9 cellular contexts compared by ENCODE assay signal in genomic region chr12:120760349-120761245, GRCh38. TPM values are rescaled to one million over a fixed set of nuclear protein-coding genes. Genes with fewer than 3 reads are reported as not detected.
A peak's percentile ranks its signal among the peaks of the same experiment; 100 is the strongest.
DNase-seq lines count a peak whose midpoint lies in the region; ATAC-seq and TF ChIP-seq lines count a peak whose summit lies in the region.
"Had no signal": no experiment of that assay in that cellular context is flagged by ENCODE, and none has a peak within 500 bp of the region (broad histone marks: within the 10 kb centered on the region; RNA-seq: fewer than 3 reads in every experiment).

No MANE protein-coding gene starts in this region.

- peak overlapping the region; percentile 7 for H3K4me3 Mint-ChIP-seq in activated CD4-positive, alpha-beta T cell treated with anti-CD3 and anti-CD28 coated beads, Interleukin-2, amount 10 ng/mL, durations not matched to agents 24 days and 14 days
- no peak overlapping the region for H3K4me3 Mint-ChIP-seq in activated CD8-positive, alpha-beta T cell treated with anti-CD3 and anti-CD28 coated beads for 36 hours

- ATAC-seq in activated CD8-positive, alpha-beta T cell treated with anti-CD3 and anti-CD28 coated beads for 36 hours, result peak; percentile 13
- no peak for ATAC-seq in heart left ventricle
- ATAC-seq in GM18520 (IDR thresholded peaks at IDR 0.05; ENCODE audit: unreplicated experiment), result no peak
- ATAC-seq in HG03432 (IDR thresholded peaks at IDR 0.05; ENCODE audit: unreplicated experiment), result no peak

- intact Hi-C loops in activated CD4-positive, alpha-beta T cell treated with anti-CD3 and anti-CD28 coated beads, Interleukin-2, amount 10 ng/mL, durations not matched to agents 24 days and 14 days (cut with micrococcal nuclease), result no loop called here
- intact Hi-C loops in activated CD8-positive, alpha-beta T cell treated with anti-CD3 and anti-CD28 coated beads for 36 hours (cut with micrococcal nuclease), result no loop called here
- intact Hi-C loops in heart left ventricle (cut with DNase I), result loop anchor here in 3 of 10 donors (10.0 kb wide), 2 partner anchors 74 to 144 kb away; partner anchors contain the start of gene SPPL3 (in 2 of the 3)

- POLR2A ChIA-PET in activated CD8-positive, alpha-beta T cell treated with anti-CD3 and anti-CD28 coated beads for 36 hours (lab: Charles Lee), result no interaction called here
- POLR2A ChIA-PET in GM10248 (lab: Yijun Ruan, JAX), result no interaction called here

- no peak for TF ChIP-seq POLR2A in heart left ventricle (IDR thresholded peaks at IDR 0.05)

- H3K27ac Mint-ChIP-seq in activated CD4-positive, alpha-beta T cell treated with anti-CD3 and anti-CD28 coated beads, Interleukin-2, amount 10 ng/mL, durations not matched to agents 24 days and 14 days, result peak overlapping the region; percentile 34
- H3K27ac Mint-ChIP-seq in activated CD8-positive, alpha-beta T cell treated with anti-CD3 and anti-CD28 coated beads for 36 hours, result no peak overlapping the region

- no peaks in the 10 kb centered on the region for H3K27me3 Mint-ChIP-seq in activated CD4-positive, alpha-beta T cell treated with anti-CD3 and anti-CD28 coated beads, Interleukin-2, amount 10 ng/mL, durations not matched to agents 24 days and 14 days
- H3K27me3 Mint-ChIP-seq in activated CD8-positive, alpha-beta T cell treated with anti-CD3 and anti-CD28 coated beads for 36 hours, result no peaks in the 10 kb centered on the region

- H3K4me3 ChIP-seq in heart left ventricle (no peak overlapping the region), skeletal muscle tissue (ENCODE audit: low read length in 3 of 3) (peak overlapping the region; percentile 50 to 71 (median 66))

- peaks cover 0 to 21% (median 10%) of the 10 kb centered on the region in 12 donors for H3K4me1 ChIP-seq in heart left ventricle
- H3K4me1 ChIP-seq in skeletal muscle tissue (ENCODE audit: control insufficient read depth in 3 of 3, insufficient read depth in 3 of 3, low read length in 3 of 3), result peaks cover 35 to 56% (median 45%) of the 10 kb centered on the region in 3 donors

- H3K9me3 ChIP-seq in heart left ventricle (no peaks in the 10 kb centered on the region), skeletal muscle tissue (ENCODE audit: control insufficient read depth in 3 of 3, low read length in 3 of 3) (no peaks in the 10 kb centered on the region)

- peaks cover 0 to 45% (median 28%) of the 10 kb centered on the region in 9 donors for H3K36me3 ChIP-seq in heart left ventricle
- peaks cover 12 to 18% (median 13%) of the 10 kb centered on the region in 3 donors for H3K36me3 ChIP-seq in skeletal muscle tissue (ENCODE audit: control insufficient read depth in 3 of 3, insufficient read depth in 3 of 3, low read length in 3 of 3)

- no peak for TF ChIP-seq CTCF in activated CD8-positive, alpha-beta T cell treated with anti-CD3 and anti-CD28 coated beads for 36 hours (IDR thresholded peaks at IDR 0.05)
- TF ChIP-seq CTCF in heart left ventricle (IDR thresholded peaks at IDR 0.05), result no peak
- TF ChIP-seq CTCF in GM10248 (IDR thresholded peaks at IDR 0.05; ENCODE audit: control extremely low read depth, extremely low read depth, low read depth, missing control alignments), result no peak

- H3K36me3 Mint-ChIP-seq in activated CD4-positive, alpha-beta T cell treated with anti-CD3 and anti-CD28 coated beads, Interleukin-2, amount 10 ng/mL, durations not matched to agents 24 days and 14 days (ENCODE audit: low read depth), result peaks cover 16% of the 10 kb centered on the region
- H3K36me3 Mint-ChIP-seq in activated CD8-positive, alpha-beta T cell treated with anti-CD3 and anti-CD28 coated beads for 36 hours (ENCODE audit: low read depth), result peaks cover 7% of the 10 kb centered on the region

- H3K27ac ChIP-seq in heart left ventricle (peak overlapping the region in 10 of 12 donors; percentile 55 to 86 (median 73)), skeletal muscle tissue (ENCODE audit: low read depth, low read length) (peak overlapping the region; percentile 87)

- H3K9ac ChIP-seq in skeletal muscle tissue (ENCODE audit: low read depth in 1 of 3, low read length in 3 of 3), result peak overlapping the region; percentile 18 to 85 (median 71)

- H3K27me3 ChIP-seq in heart left ventricle (no peaks in the 10 kb centered on the region), skeletal muscle tissue (ENCODE audit: control insufficient read depth in 3 of 3, insufficient read depth in 3 of 3, low read length in 3 of 3) (no peaks in the 10 kb centered on the region)

- CTCF ChIA-PET in activated CD8-positive, alpha-beta T cell treated with anti-CD3 and anti-CD28 coated beads for 36 hours (lab: Charles Lee), result no interaction called here
- CTCF ChIA-PET in GM10248 (lab: Yijun Ruan, JAX), result no interaction called here

- DNase-seq in activated CD4-positive, alpha-beta T cell treated with anti-CD3 and anti-CD28 coated beads, Interleukin-2, amount 10 ng/mL, durations not matched to agents 24 days and 14 days, result peak; percentile 74
- no peak for DNase-seq in activated CD4-positive, alpha-beta T cell treated with anti-CD3 and anti-CD28 coated beads for 1 hour
- DNase-seq in activated CD8-positive, alpha-beta T cell treated with anti-CD3 and anti-CD28 coated beads for 36 hours, result no peak
- no peak for DNase-seq in heart left ventricle
- DNase-seq in GM10248 (ENCODE audit: extremely low spot score), result no peak
- DNase-seq: activated CD8-positive, alpha-beta memory T cell treated with anti-CD3 and anti-CD28 coated beads, Interleukin-2, amount 50 U/mL, for 4 hours had no signal

- H3K9me3 Mint-ChIP-seq in activated CD4-positive, alpha-beta T cell treated with anti-CD3 and anti-CD28 coated beads, Interleukin-2, amount 10 ng/mL, durations not matched to agents 24 days and 14 days, result peaks cover 2% of the 10 kb centered on the region
- no peaks in the 10 kb centered on the region for H3K9me3 Mint-ChIP-seq in activated CD8-positive, alpha-beta T cell treated with anti-CD3 and anti-CD28 coated beads for 36 hours

- 84 to 88% (median 86%) methylated on average over 20 of the region's 20 CpGs for WGBS in heart left ventricle, 4 donors

- H3K4me1 Mint-ChIP-seq in activated CD4-positive, alpha-beta T cell treated with anti-CD3 and anti-CD28 coated beads, Interleukin-2, amount 10 ng/mL, durations not matched to agents 24 days and 14 days, result no peaks in the 10 kb centered on the region
- no peaks in the 10 kb centered on the region for H3K4me1 Mint-ChIP-seq in activated CD8-positive, alpha-beta T cell treated with anti-CD3 and anti-CD28 coated beads for 36 hours (ENCODE audit: low read depth)

RNA-seq across cellular contexts. Expression of gene ACADS, which starts 35.0 kb away (rescaled TPM):
- 11.7 and 12.8 TPM in 2 replicates for total RNA-seq in activated CD4-positive, alpha-beta T cell treated with anti-CD3 and anti-CD28 coated beads, Interleukin-2, amount 10 ng/mL, durations not matched to agents 24 days and 14 days
- 10 to 100 TPM; 17.4 to 18.1 TPM for total RNA-seq in activated CD8-positive, alpha-beta T cell treated with anti-CD3 and anti-CD28 coated beads for 36 hours
- total RNA-seq in heart left ventricle (100 to 1,000 TPM in 2 of 9 donors, 10 to 100 TPM in 7; 56.7 to 213 (median 78.8) TPM), skeletal muscle tissue (14.1 TPM)
- 10 to 100 TPM; 59.6 to 98.7 TPM for polyA plus RNA-seq in heart left ventricle

RNA-seq across cellular contexts. Expression of gene UNC119B, which starts 50.3 kb away (rescaled TPM):
- total RNA-seq in activated CD4-positive, alpha-beta T cell treated with anti-CD3 and anti-CD28 coated beads, Interleukin-2, amount 10 ng/mL, durations not matched to agents 24 days and 14 days, result 25.5 and 26.2 TPM in 2 replicates
- total RNA-seq in activated CD8-positive, alpha-beta T cell treated with anti-CD3 and anti-CD28 coated beads for 36 hours, result 10 to 100 TPM; 23.8 to 24.3 TPM
- total RNA-seq in heart left ventricle (10 to 100 TPM in 6 of 9 donors, 1 to 10 TPM in 3; 9.1 to 12.6 (median 10.7) TPM), skeletal muscle tissue (7.3 TPM)
- polyA plus RNA-seq in heart left ventricle, result 10 to 100 TPM in 1 of 2 donors, 1 to 10 TPM in 1; 3.9 to 13.7 TPM

Comparison
In these comparisons a context has a peak if more than half of its experiments do, and no peak if none do; other contexts are left out.
1. H3K4me3 ChIP-seq: peak in skeletal muscle tissue (3 of 3); none in heart left ventricle (0 of 12).